1 cellular context compared by ENCODE assay signal in genomic region chr20:16758459-16759160, GRCh38.
TF ChIP-seq lines count a peak whose summit lies in the region.

No MANE protein-coding gene starts in this region.

TF ChIP-seq in GM12878, 131 proteins besides CTCF, POLR2A, EP300 and RAD21:
- TF ChIP-seq RBBP5 (conservative IDR thresholded peaks at IDR 0.05) (no peak), BCL11A (IDR thresholded peaks at IDR 0.05; ENCODE audit: low read depth, low read length) (no peak), PAX8 (IDR thresholded peaks at IDR 0.05) (no peak)
